1 cellular context compared by ENCODE assay signal in genomic region chr5:168578506-168579205, GRCh38.
TF ChIP-seq lines count a peak whose summit lies in the region.

No MANE protein-coding gene starts in this region.

TF ChIP-seq in SK-N-SH, 30 proteins besides CTCF, POLR2A, EP300 and RAD21 (continued from another document):
- no peak for TF ChIP-seq IRF3 (IDR thresholded peaks at IDR 0.05; ENCODE audit: low read depth, low read length)
- TF ChIP-seq CHD2 (IDR thresholded peaks at IDR 0.05; ENCODE audit: low read length, partially characterized antibody): peak; percentile 32
- TF ChIP-seq NFIC (IDR thresholded peaks at IDR 0.05; ENCODE audit: borderline replicate concordance): no peak
- no peak for TF ChIP-seq ZBTB33 (IDR thresholded peaks at IDR 0.05; ENCODE audit: borderline replicate concordance, low read depth)
- peak; percentile 49; the same call in 1 of the 2 replicates for TF ChIP-seq SIN3A (IDR thresholded peaks at IDR 0.05; ENCODE audit: borderline replicate concordance, low read depth, low read length)
- TF ChIP-seq RFX5 (IDR thresholded peaks at IDR 0.05; ENCODE audit: low read length): no peak
- TF ChIP-seq RXRA (IDR thresholded peaks at IDR 0.05; ENCODE audit: borderline replicate concordance, low read depth): no peak
- peak; percentile 21; the same call in 1 of the 2 replicates for TF ChIP-seq SMC3 (IDR thresholded peaks at IDR 0.05; ENCODE audit: low read depth, low read length)
- TF ChIP-seq, protein P1, sequence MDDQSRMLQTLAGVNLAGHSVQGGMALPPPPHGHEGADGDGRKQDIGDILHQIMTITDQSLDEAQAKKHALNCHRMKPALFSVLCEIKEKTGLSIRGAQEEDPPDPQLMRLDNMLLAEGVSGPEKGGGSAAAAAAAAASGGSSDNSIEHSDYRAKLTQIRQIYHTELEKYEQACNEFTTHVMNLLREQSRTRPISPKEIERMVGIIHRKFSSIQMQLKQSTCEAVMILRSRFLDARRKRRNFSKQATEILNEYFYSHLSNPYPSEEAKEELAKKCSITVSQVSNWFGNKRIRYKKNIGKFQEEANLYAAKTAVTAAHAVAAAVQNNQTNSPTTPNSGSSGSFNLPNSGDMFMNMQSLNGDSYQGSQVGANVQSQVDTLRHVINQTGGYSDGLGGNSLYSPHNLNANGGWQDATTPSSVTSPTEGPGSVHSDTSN (IDR thresholded peaks at IDR 0.05): no peak
